25 cellular contexts compared by ENCODE assay signal in genomic region chr3:13139471-13140065, GRCh38.
"Had no signal": no experiment of that assay in that cellular context is flagged by ENCODE, and none has a peak within 500 bp of the region (broad histone marks: within the 10 kb centered on the region; RNA-seq: fewer than 3 reads in every experiment).

No MANE protein-coding gene starts in this region.

- H3K4me1 Mint-ChIP-seq: activated CD4-positive, alpha-beta T cell treated with anti-CD3 and anti-CD28 coated beads for 36 hours; activated naive CD4-positive, alpha-beta T cell treated with anti-CD3 and anti-CD28 coated beads, Interleukin-2, amount 50 U/mL, for 24 hours; central memory CD8-positive, alpha-beta T cell; immature natural killer cell; mesothelial cell of epicardium had no signal

- H3K9me3 ChIP-seq: breast epithelium, gastrocnemius medialis, right atrium auricular region, tibial nerve had no signal

- H3K27ac ChIP-seq: breast epithelium, gastrocnemius medialis, parathyroid adenoma, right atrium auricular region, tibial nerve had no signal

- ATAC-seq: activated CD4-positive, alpha-beta T cell treated with anti-CD3 and anti-CD28 coated beads for 36 hours; activated T-cell treated with anti-CD3 and anti-CD28 coated beads, Interleukin-2, amount 50 U/mL, for 4 hours; activated T-helper 17 cell treated with anti-CD3 and anti-CD28 coated beads, Interleukin-2, amount 50 U/mL, for 72 hours; gastrocnemius medialis; left colon had no signal

- H3K36me3 Mint-ChIP-seq: activated naive CD4-positive, alpha-beta T cell treated with anti-CD3 and anti-CD28 coated beads, Interleukin-2, amount 50 U/mL, for 24 hours; immature natural killer cell; mesothelial cell of epicardium; naive B cell had no signal

- H3K9me3 Mint-ChIP-seq: activated naive CD4-positive, alpha-beta T cell treated with anti-CD3 and anti-CD28 coated beads, Interleukin-2, amount 50 U/mL, for 24 hours; activated T-cell treated with anti-CD3 and anti-CD28 coated beads, Interleukin-2, amount 50 U/mL, for 4 hours; activated T-helper 17 cell treated with anti-CD3 and anti-CD28 coated beads, Interleukin-2, amount 50 U/mL, for 72 hours; central memory CD8-positive, alpha-beta T cell; immature natural killer cell; mesothelial cell of epicardium; nephron progenitor cell had no signal

- H3K27me3 ChIP-seq: breast epithelium, gastrocnemius medialis, right atrium auricular region, tibial nerve had no signal

- H3K4me3 Mint-ChIP-seq: activated CD4-positive, alpha-beta T cell treated with anti-CD3 and anti-CD28 coated beads for 36 hours; activated naive CD4-positive, alpha-beta T cell treated with anti-CD3 and anti-CD28 coated beads, Interleukin-2, amount 50 U/mL, for 24 hours; activated T-cell treated with anti-CD3 and anti-CD28 coated beads, Interleukin-2, amount 50 U/mL, for 4 hours; activated T-helper 17 cell treated with anti-CD3 and anti-CD28 coated beads, Interleukin-2, amount 50 U/mL, for 72 hours; central memory CD8-positive, alpha-beta T cell; immature natural killer cell; mesothelial cell of epicardium; naive B cell; nephron progenitor cell had no signal

- H3K36me3 ChIP-seq: breast epithelium, gastrocnemius medialis, right atrium auricular region, tibial nerve had no signal

- DNase-seq: activated CD4-positive, alpha-beta T cell treated with anti-CD3 and anti-CD28 coated beads for 36 hours; activated CD4-positive, CD25-positive, alpha-beta regulatory T cell; activated CD8-positive, alpha-beta memory T cell treated with anti-CD3 and anti-CD28 coated beads for 24 hours; activated gamma-delta T cell treated with Interleukin-2 at 50 U/mL for 16 hours; activated T-cell treated with anti-CD3 and anti-CD28 coated beads, Interleukin-2, amount 50 U/mL, for 4 hours; dermis blood vessel endothelial cell; effector CD8-positive, alpha-beta T cell; gastrocnemius medialis; hypothalamus; immature natural killer cell; kidney; left colon; naive B cell; nephron progenitor cell; stimulated activated CD4-positive, alpha-beta T cell treated with anti-CD3 and anti-CD28 coated beads, Interleukin-15, amount 100 ng/mL, for 24 hours; stimulated activated naive CD4-positive, alpha-beta T cell had no signal

- H3K4me3 ChIP-seq: breast epithelium, gastrocnemius medialis, right atrium auricular region, smooth muscle cell, tibial nerve had no signal

- H3K4me1 ChIP-seq: breast epithelium, gastrocnemius medialis, parathyroid adenoma, right atrium auricular region, tibial nerve had no signal

- H3K27ac Mint-ChIP-seq: activated CD4-positive, alpha-beta T cell treated with anti-CD3 and anti-CD28 coated beads for 36 hours; activated naive CD4-positive, alpha-beta T cell treated with anti-CD3 and anti-CD28 coated beads, Interleukin-2, amount 50 U/mL, for 24 hours; activated T-helper 17 cell treated with anti-CD3 and anti-CD28 coated beads, Interleukin-2, amount 50 U/mL, for 72 hours; immature natural killer cell; mesothelial cell of epicardium; nephron progenitor cell had no signal
